8 cellular contexts compared by ENCODE assay signal in the genomic region with DNA sequence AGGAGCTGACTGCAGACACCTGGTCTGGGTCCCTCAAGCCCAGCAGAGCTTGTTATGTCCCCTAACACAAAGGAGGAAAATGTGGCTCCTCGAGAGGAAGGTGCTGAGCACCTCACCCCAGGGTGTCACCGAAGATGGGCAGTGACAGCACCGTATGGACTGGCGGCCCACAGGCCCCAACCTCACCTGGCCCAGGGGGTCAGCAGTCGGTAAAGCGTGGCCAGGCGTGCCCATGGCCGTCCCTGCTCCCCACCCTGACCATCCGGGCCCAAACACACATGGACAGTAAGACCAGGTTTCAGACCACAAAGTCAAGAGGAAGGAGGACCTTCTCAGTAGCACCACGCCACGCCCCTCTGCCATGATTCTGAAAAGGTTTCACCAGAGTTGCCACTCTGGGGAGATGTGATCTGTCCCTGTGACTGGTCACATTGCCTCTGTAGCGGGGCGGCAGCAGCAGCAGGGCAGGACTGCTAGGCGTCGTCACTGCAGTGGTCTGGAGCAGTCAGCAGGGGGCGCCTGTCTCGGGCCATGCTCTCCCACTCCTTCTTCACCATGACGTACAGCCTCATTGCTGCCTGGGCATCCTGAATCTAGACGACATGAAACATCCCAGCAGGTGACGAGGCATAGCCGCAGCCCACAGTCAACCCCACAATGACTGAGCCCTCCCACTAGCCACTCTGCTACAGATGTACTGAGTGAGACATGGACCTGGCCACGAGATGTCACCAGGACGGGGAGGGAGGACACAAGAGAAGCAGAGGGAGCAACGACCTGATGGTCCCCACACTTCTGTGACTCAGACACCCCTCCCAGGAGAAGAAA. TPM values are rescaled to one million over a fixed set of nuclear protein-coding genes. Genes with fewer than 3 reads are reported as not detected.
DNase-seq lines count a peak whose midpoint lies in the region; ATAC-seq and TF ChIP-seq lines count a peak whose summit lies in the region.

No MANE protein-coding gene starts in this region.

- H3K4me2 ChIP-seq in Loucy (ENCODE audit: low read depth, low read length, poor library complexity, severe bottlenecking): no peak overlapping the region
- H3K4me2 ChIP-seq in trophoblast cell (ENCODE audit: low read length): no peak overlapping the region

- H3K36me3 ChIP-seq in ACC112 (ENCODE audit: insufficient read depth, low read length): no peaks in the 10 kb centered on the region
- H3K36me3 ChIP-seq in Loucy (ENCODE audit: insufficient read depth, low read length): peaks cover 59% of the 10 kb centered on the region; the same call in 1 of the 2 replicates
- peaks cover 62 to 70% of the 10 kb centered on the region in 2 experiments for H3K36me3 ChIP-seq in trophoblast cell (ENCODE audit: control insufficient read depth in 1 of 2, insufficient read depth in 2 of 2, low read length in 2 of 2)
- peaks cover 0 to 25% (median 0%) of the 10 kb centered on the region in 4 donors for H3K36me3 ChIP-seq in transverse colon

- H3K9ac ChIP-seq in Loucy (ENCODE audit: low read depth, low read length, poor library complexity, severe bottlenecking) (no peak overlapping the region), trophoblast cell (ENCODE audit: low read length) (no peak overlapping the region)

- H4K8ac ChIP-seq in trophoblast cell (ENCODE audit: low read depth, low read length): no peak overlapping the region

- ATAC-seq in GM18873 (IDR thresholded peaks at IDR 0.05; ENCODE audit: low FRiP score, unreplicated experiment): peak; percentile 49
- ATAC-seq in SK-N-SH treated with all-trans-retinoic acid at 6 μM for 48 hours: peak; percentile 95

- no peak overlapping the region for H3K4me3 Mint-ChIP-seq in activated naive CD4-positive, alpha-beta T cell treated with anti-CD3 and anti-CD28 coated beads for 36 hours

- no peak overlapping the region for H2AK5ac ChIP-seq in trophoblast cell (ENCODE audit: low read length)

- no peaks in the 10 kb centered on the region for H3K9me3 Mint-ChIP-seq in activated naive CD4-positive, alpha-beta T cell treated with anti-CD3 and anti-CD28 coated beads for 36 hours

- peak; percentile 84 for DNase-seq in activated naive CD4-positive, alpha-beta T cell treated with anti-CD3 and anti-CD28 coated beads for 36 hours
- DNase-seq in globus pallidus (ENCODE audit: low spot score) (peak; percentile 71), trophoblast cell (peak; percentile 66 to 80), transverse colon (peak; percentile 82)

- H3K79me2 ChIP-seq in ACC112 (ENCODE audit: control insufficient read depth, insufficient read depth, low read length, unreplicated experiment) (no peaks in the 10 kb centered on the region), Loucy (ENCODE audit: insufficient read depth, low read length) (no peaks in the 10 kb centered on the region), trophoblast cell (ENCODE audit: control insufficient read depth, insufficient read depth, low read length, poor library complexity) (no peaks in the 10 kb centered on the region)

- no peaks in the 10 kb centered on the region for H3K9me2 ChIP-seq in Loucy (replicated peaks; ENCODE audit: low read depth, low read length)

- H3K27ac Mint-ChIP-seq in activated naive CD4-positive, alpha-beta T cell treated with anti-CD3 and anti-CD28 coated beads for 36 hours: peak overlapping the region; percentile 39

- peaks cover 26% of the 10 kb centered on the region for H3K36me3 Mint-ChIP-seq in activated naive CD4-positive, alpha-beta T cell treated with anti-CD3 and anti-CD28 coated beads for 36 hours (ENCODE audit: low read depth)

- no peak overlapping the region for H4K12ac ChIP-seq in trophoblast cell (ENCODE audit: low read depth, low read length)

- H4K20me1 ChIP-seq in Loucy (ENCODE audit: insufficient read depth, low read length, poor library complexity, severe bottlenecking): no peaks in the 10 kb centered on the region

- H3F3A ChIP-seq in Loucy (ENCODE audit: low read depth): no peaks in the 10 kb centered on the region

- CTCF ChIA-PET in activated naive CD4-positive, alpha-beta T cell treated with anti-CD3 and anti-CD28 coated beads for 36 hours (lab: Charles Lee): interaction anchor here (0.6 to 1.4 kb wide), 5 partner anchors 10 to 82 kb away, joined by 3 to 4 read pairs (median 3); no protein-coding TSS in a partner anchor

- TF ChIP-seq EP300 in transverse colon (IDR thresholded peaks at IDR 0.05; ENCODE audit: low read depth): no peak

- intact Hi-C loops in activated naive CD4-positive, alpha-beta T cell treated with anti-CD3 and anti-CD28 coated beads for 36 hours (cut with micrococcal nuclease): loop anchor here (1.0 kb wide), 1 partner anchor 80 kb away; no protein-coding TSS in a partner anchor
- intact Hi-C loops in transverse colon (cut with DNase I; ENCODE audit: low total_unique reads): loop anchor here (2.0 kb wide), 1 partner anchor 80 kb away; no protein-coding TSS in a partner anchor

- H3K9me3 ChIP-seq in Loucy (ENCODE audit: insufficient read depth, low read depth, low read length) (no peaks in the 10 kb centered on the region), trophoblast cell (ENCODE audit: insufficient read depth, low read depth, low read length) (no peaks in the 10 kb centered on the region), transverse colon (no peaks in the 10 kb centered on the region)

- peak overlapping the region; percentile 75 for H3K27ac ChIP-seq in ACC112 (ENCODE audit: low read depth, low read length)
- no peak overlapping the region for H3K27ac ChIP-seq in trophoblast cell (ENCODE audit: low read depth, low read length)
- H3K27ac ChIP-seq in transverse colon: no peak overlapping the region

- H3K4me1 ChIP-seq in ACC112 (ENCODE audit: control insufficient read depth, insufficient read depth, low read length, unreplicated experiment) (peaks cover 20% of the 10 kb centered on the region), Loucy (ENCODE audit: insufficient read depth, low read length, poor library complexity, severe bottlenecking) (no peaks in the 10 kb centered on the region), trophoblast cell (ENCODE audit: control insufficient read depth in 1 of 2, insufficient read depth in 2 of 2, low read length in 2 of 2) (no peaks in the 10 kb centered on the region), transverse colon (no peaks in the 10 kb centered on the region)

- no peaks in the 10 kb centered on the region for H3K27me3 Mint-ChIP-seq in activated naive CD4-positive, alpha-beta T cell treated with anti-CD3 and anti-CD28 coated beads for 36 hours (ENCODE audit: low read depth)

- H3K4me3 ChIP-seq in ACC112 (ENCODE audit: low read depth, low read length) (no peak overlapping the region), Loucy (ENCODE audit: low read length, poor library complexity, severe bottlenecking) (no peak overlapping the region), trophoblast cell (ENCODE audit: low read depth, low read length) (no peak overlapping the region), transverse colon (no peak overlapping the region)

- no peak overlapping the region for H2BK120ac ChIP-seq in trophoblast cell (ENCODE audit: insufficient read depth, low read length, poor library complexity)

- H3K14ac ChIP-seq in trophoblast cell (ENCODE audit: low read length): no peak overlapping the region

- H3K18ac ChIP-seq in trophoblast cell (ENCODE audit: low read length): no peak overlapping the region

- no peaks in the 10 kb centered on the region for H3K79me1 ChIP-seq in trophoblast cell (ENCODE audit: low read length)

- no peak overlapping the region for H3K23ac ChIP-seq in trophoblast cell (ENCODE audit: low read length)

- no peak overlapping the region for H2BK5ac ChIP-seq in trophoblast cell (ENCODE audit: low read depth, low read length, poor library complexity)

- H4K91ac ChIP-seq in trophoblast cell (ENCODE audit: low read depth, low read length): no peak overlapping the region

- in situ Hi-C loops in transverse colon (cut with MboI; ENCODE audit: low pct_ligation_motif_present in 1 of 4, low pct_unique_long_range_greater_than_20kb in 1 of 4, low sequenced_read_pairs in 3 of 4): loop anchor here in 2 of 4 donors (5.0 to 10.0 kb wide), 2 partner anchors 76 to 78 kb away; no protein-coding TSS in a partner anchor

- H3K27me3 ChIP-seq in ACC112 (ENCODE audit: insufficient read depth, low read length): no peaks in the 10 kb centered on the region
- H3K27me3 ChIP-seq in Loucy (ENCODE audit: insufficient read depth, low read length, poor library complexity, severe bottlenecking): no peaks in the 10 kb centered on the region
- H3K27me3 ChIP-seq in trophoblast cell (ENCODE audit: insufficient read depth, low read length): no peaks in the 10 kb centered on the region
- H3K27me3 ChIP-seq in transverse colon: no peaks in the 10 kb centered on the region

- peaks cover 10% of the 10 kb centered on the region for H3K4me1 Mint-ChIP-seq in activated naive CD4-positive, alpha-beta T cell treated with anti-CD3 and anti-CD28 coated beads for 36 hours (ENCODE audit: low read depth)

- no peak overlapping the region for H2AFZ ChIP-seq in ACC112 (ENCODE audit: low read length, unreplicated experiment)
- no peak overlapping the region for H2AFZ ChIP-seq in Loucy (ENCODE audit: low read length)
- no peak overlapping the region for H2AFZ ChIP-seq in trophoblast cell (ENCODE audit: insufficient read depth, low read length, poor library complexity)

- peak; percentile 90 for TF ChIP-seq CTCF in Loucy (conservative IDR thresholded peaks at IDR 0.05; ENCODE audit: low read length)
- TF ChIP-seq CTCF in transverse colon (IDR thresholded peaks at IDR 0.05): peak; percentile 88 to 93 (median 92)

- no peak for TF ChIP-seq POLR2A in transverse colon (IDR thresholded peaks at IDR 0.05)

- no peak overlapping the region for H2BK12ac ChIP-seq in trophoblast cell (ENCODE audit: low read length)

- H3K4ac ChIP-seq in trophoblast cell (ENCODE audit: low read depth, low read length): no peak overlapping the region

- WGBS in trophoblast cell (ENCODE audit: extremely low coverage, insufficient coverage, insufficient read length): no CpG with 5 or more reads among the region's 24 CpGs
- 0 to 46% methylated on average over 3 to 20 of the region's 24 CpGs for WGBS in transverse colon (ENCODE audit: low coverage in 1 of 2), 2 donors

RNA-seq across cellular contexts. Expression of a gene that starts 11.1 kb away (rescaled TPM):
- total RNA-seq in activated naive CD4-positive, alpha-beta T cell treated with anti-CD3 and anti-CD28 coated beads for 36 hours: 10 to 100 TPM; 22.5 to 27.0 TPM
- polyA plus RNA-seq in trophoblast cell (2013): 22.5 and 23.3 TPM in 2 replicates
- 10 to 100 TPM; 12.1 to 21.9 (median 16.0) TPM for total RNA-seq in transverse colon

RNA-seq across cellular contexts. Expression of a gene that starts 15.5 kb away (rescaled TPM):
- total RNA-seq in activated naive CD4-positive, alpha-beta T cell treated with anti-CD3 and anti-CD28 coated beads for 36 hours: 1 to 10 TPM; 3.0 to 3.2 TPM
- 1.8 and 2.2 TPM in 2 replicates for polyA plus RNA-seq in trophoblast cell (2013)
- total RNA-seq in transverse colon: 10 to 100 TPM in 2 of 4 donors, 1 to 10 TPM in 2; 2.6 to 12.7 (median 7.2) TPM

RNA-seq across cellular contexts. Expression of a gene that starts 30.5 kb away (rescaled TPM):
- under 1 TPM; 0.35 to 0.41 TPM for total RNA-seq in activated naive CD4-positive, alpha-beta T cell treated with anti-CD3 and anti-CD28 coated beads for 36 hours
- 0.18 and 0.79 TPM in 2 replicates for polyA plus RNA-seq in trophoblast cell (2013)
- 1 to 10 TPM in 1 of 4 donors, under 1 TPM in 1, not detected in 2; 0.68 to 1.5 TPM for total RNA-seq in transverse colon

RNA-seq across cellular contexts. Expression of a gene that starts 30.8 kb away (rescaled TPM):
- 100 to 1,000 TPM; 299 to 302 TPM for total RNA-seq in activated naive CD4-positive, alpha-beta T cell treated with anti-CD3 and anti-CD28 coated beads for 36 hours
- 307 and 319 TPM in 2 replicates for polyA plus RNA-seq in trophoblast cell (2013)
- total RNA-seq in transverse colon: 100 to 1,000 TPM in 3 of 4 donors, 10 to 100 TPM in 1; 89.4 to 205 (median 147) TPM

RNA-seq across cellular contexts. Expression of a gene that starts 50.3 kb away (rescaled TPM):
- 10 to 100 TPM; 15.0 to 16.2 TPM for total RNA-seq in activated naive CD4-positive, alpha-beta T cell treated with anti-CD3 and anti-CD28 coated beads for 36 hours
- polyA plus RNA-seq in trophoblast cell (2013): 26.2 and 28.9 TPM in 2 replicates
- total RNA-seq in transverse colon: 10 to 100 TPM in 3 of 4 donors, 1 to 10 TPM in 1; 3.7 to 21.4 (median 17.9) TPM
